ENCODE assay signal across 19 cellular contexts in genomic region chr18:44876749-44877148, GRCh38.
"Had no signal": no experiment of that assay in that cellular context is flagged by ENCODE, and none has a peak within 500 bp of the region (broad histone marks: within the 10 kb centered on the region; RNA-seq: fewer than 3 reads in every experiment).

No MANE protein-coding gene starts in this region.

- DNase-seq: IMR-90, Kasumi-1, MM.1S, NCI-H1092 treated with DMSO at 0.1 percent for 48 hours, NCI-H1436, NCI-H187, NCI-H2081 treated with DMSO at 0.1 percent for 48 hours, NCI-H2171, NCI-H226, NCI-H446, NCI-H510A, NCI-H524 treated with DMSO at 0.1 percent for 48 hours, NCI-H69, NCI-H774, PC-9, Peyer's patch, SHP77 treated with DMSO at 0.1 percent for 48 hours, SJCRH30 had no signal

- H3K27ac ChIP-seq: KMS-11, PC-9, Peyer's patch, SJCRH30 had no signal

- H3K9me3 ChIP-seq: Peyer's patch, SJCRH30 had no signal

- H3K9ac ChIP-seq: KMS-11 had no signal

- H3K36me3 ChIP-seq: Peyer's patch, SJCRH30 had no signal

- H3K4me3 ChIP-seq: PC-9, Peyer's patch, SJCRH30 had no signal

- H3K27me3 ChIP-seq: Peyer's patch, SJCRH30 had no signal

- H3K4me1 ChIP-seq: Peyer's patch, SJCRH30 had no signal
